ENCODE assay signal across 12 cellular contexts in the genomic region with DNA sequence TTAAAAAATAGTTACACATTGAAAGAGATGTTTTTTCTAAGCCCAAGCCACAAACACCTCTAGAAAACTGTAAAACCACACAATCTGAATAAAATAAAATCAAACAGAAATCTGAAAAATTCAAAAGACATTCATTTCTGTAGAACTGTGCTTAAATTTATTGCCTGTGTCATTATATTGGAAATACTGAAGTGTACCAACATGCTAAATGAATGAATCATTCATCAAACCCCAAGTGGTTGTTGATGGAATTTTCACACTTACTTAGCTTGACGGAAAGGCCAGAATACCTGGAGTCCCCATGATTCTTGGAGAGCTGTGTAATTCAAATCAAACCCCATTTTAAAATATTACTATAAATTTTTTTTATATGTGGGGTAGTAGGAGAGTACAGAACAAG. TPM values are rescaled to one million over a fixed set of nuclear protein-coding genes. Genes with fewer than 3 reads are reported as not detected.
DNase-seq lines count a peak whose midpoint lies in the region; ATAC-seq and TF ChIP-seq lines count a peak whose summit lies in the region.
"Had no signal": no experiment of that assay in that cellular context is flagged by ENCODE, and none has a peak within 500 bp of the region (broad histone marks: within the 10 kb centered on the region; RNA-seq: fewer than 3 reads in every experiment).

No MANE protein-coding gene starts in this region.

- no peak overlapping the region for H3K4me3 Mint-ChIP-seq in activated naive CD8-positive, alpha-beta T cell treated with anti-CD3 and anti-CD28 coated beads, Interleukin-2, amount 50 U/mL, for 24 hours
- H3K4me3 Mint-ChIP-seq in activated naive CD8-positive, alpha-beta T cell treated with anti-CD3 and anti-CD28 coated beads for 36 hours, result no peak overlapping the region
- H3K4me3 Mint-ChIP-seq: CD4-positive, alpha-beta memory T cell had no signal

- H3K4me1 Mint-ChIP-seq in activated naive CD8-positive, alpha-beta T cell treated with anti-CD3 and anti-CD28 coated beads, Interleukin-2, amount 50 U/mL, for 24 hours, result peaks cover 7% of the 10 kb centered on the region
- peaks cover 4% of the 10 kb centered on the region for H3K4me1 Mint-ChIP-seq in activated naive CD8-positive, alpha-beta T cell treated with anti-CD3 and anti-CD28 coated beads for 36 hours

- no peak overlapping the region for H3K27ac Mint-ChIP-seq in activated naive CD8-positive, alpha-beta T cell treated with anti-CD3 and anti-CD28 coated beads, Interleukin-2, amount 50 U/mL, for 24 hours
- no peak overlapping the region for H3K27ac Mint-ChIP-seq in activated naive CD8-positive, alpha-beta T cell treated with anti-CD3 and anti-CD28 coated beads for 36 hours
- H3K27ac Mint-ChIP-seq: CD4-positive, alpha-beta memory T cell had no signal

- H3K27me3 Mint-ChIP-seq in activated naive CD8-positive, alpha-beta T cell treated with anti-CD3 and anti-CD28 coated beads, Interleukin-2, amount 50 U/mL, for 24 hours, result peaks cover 51% of the 10 kb centered on the region
- peaks cover 49% of the 10 kb centered on the region for H3K27me3 Mint-ChIP-seq in activated naive CD8-positive, alpha-beta T cell treated with anti-CD3 and anti-CD28 coated beads for 36 hours

- no peaks in the 10 kb centered on the region for H3K36me3 ChIP-seq in upper lobe of right lung

- H3K27me3 ChIP-seq in upper lobe of right lung, result no peaks in the 10 kb centered on the region

- peak; percentile 40 for ATAC-seq in activated naive CD8-positive, alpha-beta T cell treated with anti-CD3 and anti-CD28 coated beads, Interleukin-2, amount 50 U/mL, for 24 hours
- no peak for ATAC-seq in upper lobe of right lung
- ATAC-seq in HG03159 (IDR thresholded peaks at IDR 0.05; ENCODE audit: unreplicated experiment), result no peak
- no peak for ATAC-seq in GM19455 (IDR thresholded peaks at IDR 0.05; ENCODE audit: unreplicated experiment)

- TF ChIP-seq CTCF in upper lobe of right lung (IDR thresholded peaks at IDR 0.05), result peak; percentile 37

- no peaks in the 10 kb centered on the region for H3K36me3 Mint-ChIP-seq in activated naive CD8-positive, alpha-beta T cell treated with anti-CD3 and anti-CD28 coated beads, Interleukin-2, amount 50 U/mL, for 24 hours (ENCODE audit: low read depth)
- H3K36me3 Mint-ChIP-seq in activated naive CD8-positive, alpha-beta T cell treated with anti-CD3 and anti-CD28 coated beads for 36 hours, result no peaks in the 10 kb centered on the region
- H3K36me3 Mint-ChIP-seq: CD4-positive, alpha-beta memory T cell had no signal

- peaks cover 24% of the 10 kb centered on the region for H3K4me1 ChIP-seq in upper lobe of right lung

- H3K4me3 ChIP-seq in upper lobe of right lung, result peak overlapping the region; percentile 77

- H3K9me3 Mint-ChIP-seq in activated naive CD8-positive, alpha-beta T cell treated with anti-CD3 and anti-CD28 coated beads, Interleukin-2, amount 50 U/mL, for 24 hours, result no peaks in the 10 kb centered on the region
- H3K9me3 Mint-ChIP-seq in activated naive CD8-positive, alpha-beta T cell treated with anti-CD3 and anti-CD28 coated beads for 36 hours, result peaks cover 1% of the 10 kb centered on the region
- H3K9me3 Mint-ChIP-seq: CD4-positive, alpha-beta memory T cell had no signal

- H3K27ac ChIP-seq in upper lobe of right lung, result no peak overlapping the region

- intact Hi-C loops in upper lobe of right lung (cut with DNase I), result no loop called here

- DNase-seq in activated naive CD8-positive, alpha-beta T cell treated with anti-CD3 and anti-CD28 coated beads, Interleukin-2, amount 50 U/mL, for 24 hours, result no peak
- no peak for DNase-seq in activated naive CD8-positive, alpha-beta T cell treated with anti-CD3 and anti-CD28 coated beads for 36 hours
- DNase-seq in SHP77 treated with DMSO at 0.1 percent for 48 hours (lab: John Stamatoyannopoulos, UW) (peak; percentile 50), iris pigment epithelial cell (ENCODE audit: low read depth) (peak; percentile 57), upper lobe of right lung (no peak), GM19240 (ENCODE audit: insufficient read length, low spot score) (no peak)
- DNase-seq: activated CD4-positive, CD25-positive, alpha-beta regulatory T cell; amniotic stem cell; CD4-positive, alpha-beta memory T cell; NCI-H1694 had no signal

- H3K9me3 ChIP-seq in upper lobe of right lung, result no peaks in the 10 kb centered on the region

RNA-seq across cellular contexts. Expression of gene KITLG, which starts 2.7 kb away (rescaled TPM):
- total RNA-seq in activated naive CD8-positive, alpha-beta T cell treated with anti-CD3 and anti-CD28 coated beads for 36 hours, result under 1 TPM in 1 of 2 experiments, not detected in 1; 0.08 TPM
- 68.1 TPM for total RNA-seq in upper lobe of right lung

Comparison
In these comparisons a context has a peak if more than half of its experiments do, and no peak if none do; other contexts are left out.
1. DNase-seq: peak in SHP77 treated with DMSO at 0.1 percent for 48 hours (single experiment) and iris pigment epithelial cell (single experiment); none in activated naive CD8-positive, alpha-beta T cell treated with anti-CD3 and anti-CD28 coated beads, Interleukin-2, amount 50 U/mL, for 24 hours (single experiment), activated naive CD8-positive, alpha-beta T cell treated with anti-CD3 and anti-CD28 coated beads for 36 hours (single experiment), upper lobe of right lung (single experiment) and GM19240 (single experiment).
2. RNA of gene KITLG, which starts 2.7 kb away (total RNA-seq): 68.1 TPM in upper lobe of right lung (single experiment); 0.08 TPM in activated naive CD8-positive, alpha-beta T cell treated with anti-CD3 and anti-CD28 coated beads for 36 hours; every median in the first group is over 10 times any median in the second.